Comparison of ENCODE assay signal across 8 cellular contexts in genomic region chr1:149558350-149558825, GRCh38. TPM values are rescaled to one million over a fixed set of nuclear protein-coding genes. Genes with fewer than 3 reads are reported as not detected.
DNase-seq lines count a peak whose midpoint lies in the region; ATAC-seq, FAIRE-seq and TF ChIP-seq lines count a peak whose summit lies in the region.
"Not testable (repeated sequence)": the region's sequence is repeated elsewhere in the genome, so short reads cannot be mapped to it uniquely, and the experiment has no call there.

No MANE protein-coding gene starts in this region.

- H3K9me3 ChIP-seq in mucosa of descending colon, thoracic aorta: not testable (repeated sequence)

- intact Hi-C loops in head of caudate nucleus (cut with DNase I); mucosa of descending colon (cut with DNase I, micrococcal nuclease): not testable (repeated sequence)

- TF ChIP-seq CTCF in bronchial epithelial cell (IDR thresholded peaks at IDR 0.05; ENCODE audit: insufficient read depth, low read length, severe bottlenecking); mucosa of descending colon (IDR thresholded peaks at IDR 0.05); thoracic aorta (IDR thresholded peaks at IDR 0.05): not testable (repeated sequence)

- H3K27ac ChIP-seq in thoracic aorta: not testable (repeated sequence)

- peak overlapping the region; percentile 34 for H3K4me3 ChIP-seq in bronchial epithelial cell (ENCODE audit: low read depth, low read length)
- not testable (repeated sequence) for H3K4me3 ChIP-seq in mucosa of descending colon
- peak overlapping the region; percentile 71 for H3K4me3 ChIP-seq in thoracic aorta

- H3K4me1 ChIP-seq in mucosa of descending colon (ENCODE audit: low read depth); thoracic aorta (ENCODE audit: control insufficient read depth in 1 of 2, low read depth in 2 of 2): not testable (repeated sequence)

- not testable (repeated sequence) for H3K36me3 ChIP-seq in bronchial epithelial cell (ENCODE audit: control insufficient read depth, insufficient read depth, low read length); mucosa of descending colon (ENCODE audit: low read depth); thoracic aorta

- H3K27me3 ChIP-seq in bronchial epithelial cell (ENCODE audit: control insufficient read depth, insufficient read depth, low read length); thoracic aorta (replicated peaks; ENCODE audit: insufficient read depth): not testable (repeated sequence)

- FAIRE-seq in bronchial epithelial cell (lab: Jason Lieb, UNC): not testable (repeated sequence)

- DNase-seq in GM03348 (ENCODE audit: low spot score): peak; percentile 2
- peak; percentile 76 for DNase-seq in RKO (ENCODE audit: low spot score)
- peak; percentile 88 for DNase-seq in activated CD8-positive, alpha-beta memory T cell treated with anti-CD3 and anti-CD28 coated beads, Interleukin-2, amount 50 U/mL, for 48 hours
- DNase-seq in bronchial epithelial cell (ENCODE audit: low read depth): peak; percentile 72
- peak; percentile 6 to 72 (median 37) for DNase-seq in head of caudate nucleus
- peak; percentile 71 to 74 (median 73) for DNase-seq in mucosa of descending colon
- peak; percentile 19 to 50 for DNase-seq in stimulated activated CD4-positive, alpha-beta T cell treated with anti-CD3 and anti-CD28 coated beads, Interleukin-15, amount 100 ng/mL, for 1 hour (ENCODE audit: low read depth in 1 of 2, low spot score in 1 of 2)
- not testable (repeated sequence) for DNase-seq in thoracic aorta (ENCODE audit: low spot score)

- not testable (repeated sequence) for ATAC-seq in mucosa of descending colon; thoracic aorta (ENCODE audit: insufficient number of reproducible peaks, low FRiP score, low read depth)

RNA-seq across cellular contexts. Expression of gene PPIAL4C, which starts 25.3 kb away (rescaled TPM):
- total RNA-seq in bronchial epithelial cell: not detected in 2 replicates
- not detected for total RNA-seq in mucosa of descending colon
- total RNA-seq in thoracic aorta: not detected
